ENCODE assay signal across 8 cellular contexts in genomic region chr9:123081824-123082223, GRCh38. TPM values are rescaled to one million over a fixed set of nuclear protein-coding genes. Genes with fewer than 3 reads are reported as not detected.
A peak's percentile ranks its signal among the peaks of the same experiment; 100 is the strongest.
DNase-seq lines count a peak whose midpoint lies in the region; ATAC-seq, FAIRE-seq and TF ChIP-seq lines count a peak whose summit lies in the region.

No MANE protein-coding gene starts in this region.

- H3K4me2 ChIP-seq in OCI-LY1 (ENCODE audit: low read length), result no peak overlapping the region

- H3K4me3 Mint-ChIP-seq in chondrocyte (ENCODE audit: unreplicated experiment) (no peak overlapping the region), mesothelial cell of epicardium (no peak overlapping the region)

- H3K27me3 Mint-ChIP-seq in chondrocyte (ENCODE audit: low read depth), result no peaks in the 10 kb centered on the region
- H3K27me3 Mint-ChIP-seq in mesothelial cell of epicardium (ENCODE audit: low read depth), result no peaks in the 10 kb centered on the region

- DNase-seq in AG04449 (ENCODE audit: low read depth, low spot score) (no peak), GM04504 (ENCODE audit: low read depth) (peak; percentile 16), chondrocyte (ENCODE audit: low spot score) (no peak), mesothelial cell of epicardium (ENCODE audit: low spot score in 2 of 2, unreplicated experiment in 2 of 2) (no peak), frontal cortex (ENCODE audit: low spot score in 2 of 2) (no peak)

- no peaks in the 10 kb centered on the region for H4K20me1 ChIP-seq in OCI-LY1 (ENCODE audit: insufficient read depth, low read length)

- no peaks in the 10 kb centered on the region for H3K9me3 ChIP-seq in OCI-LY1 (ENCODE audit: low read length)

- POLR2A ChIA-PET in AG04449 (lab: Yijun Ruan, JAX), result no interaction called here

- no peaks in the 10 kb centered on the region for H3K27me3 ChIP-seq in OCI-LY1 (ENCODE audit: insufficient read depth, low read length)

- ATAC-seq in HG03571 (IDR thresholded peaks at IDR 0.05; ENCODE audit: unreplicated experiment) (no peak), GM18907 (IDR thresholded peaks at IDR 0.05; ENCODE audit: unreplicated experiment) (no peak)

- no peak overlapping the region for H2AFZ ChIP-seq in OCI-LY1 (ENCODE audit: low read length)

- H3K4me3 ChIP-seq in AG04449 (ENCODE audit: low read depth, low read length), result no peak overlapping the region
- H3K4me3 ChIP-seq in OCI-LY1 (ENCODE audit: low read depth, low read length, poor library complexity, severe bottlenecking), result no peak overlapping the region

- no peaks in the 10 kb centered on the region for H3K9me3 Mint-ChIP-seq in chondrocyte (ENCODE audit: low read depth)
- H3K9me3 Mint-ChIP-seq in mesothelial cell of epicardium, result no peaks in the 10 kb centered on the region

- TF ChIP-seq CTCF in AG04449 (IDR thresholded peaks at IDR 0.05; ENCODE audit: insufficient read depth, low read length, missing control alignments), result peak; percentile 51
- TF ChIP-seq CTCF in OCI-LY1 (IDR thresholded peaks at IDR 0.05; ENCODE audit: low read length), result peak; percentile 80
- TF ChIP-seq CTCF in chondrocyte (IDR thresholded peaks at IDR 0.05), result peak; percentile 88
- peak; percentile 74 for TF ChIP-seq CTCF in mesothelial cell of epicardium (IDR thresholded peaks at IDR 0.05; ENCODE audit: unreplicated experiment)

- peaks cover 14% of the 10 kb centered on the region for H3K4me1 ChIP-seq in OCI-LY1 (ENCODE audit: insufficient read depth, low read length, severe bottlenecking)

- no peak for FAIRE-seq in frontal cortex (lab: Jason Lieb, UNC)

- H3K27ac Mint-ChIP-seq in chondrocyte (ENCODE audit: unreplicated experiment), result peak overlapping the region; percentile 77
- no peak overlapping the region for H3K27ac Mint-ChIP-seq in mesothelial cell of epicardium

- no peak overlapping the region for H3K27ac ChIP-seq in OCI-LY1 (ENCODE audit: low read depth, low read length, poor library complexity, severe bottlenecking)

- no peaks in the 10 kb centered on the region for H3K9me2 ChIP-seq in OCI-LY1 (ENCODE audit: low read depth, low read length)

- H3K4me1 Mint-ChIP-seq in chondrocyte (ENCODE audit: low read depth) (peaks cover 84% of the 10 kb centered on the region), mesothelial cell of epicardium (peaks cover 7% of the 10 kb centered on the region)

- H3K36me3 Mint-ChIP-seq in chondrocyte (ENCODE audit: low read depth) (peaks cover 58% of the 10 kb centered on the region), mesothelial cell of epicardium (peaks cover 35% of the 10 kb centered on the region)

- H3F3A ChIP-seq in OCI-LY1 (ENCODE audit: insufficient read depth, low read length), result no peaks in the 10 kb centered on the region

- H3K9ac ChIP-seq in OCI-LY1 (ENCODE audit: low read length), result no peak overlapping the region

- no peaks in the 10 kb centered on the region for H3K79me2 ChIP-seq in OCI-LY1 (ENCODE audit: insufficient read depth, low read length)

- CTCF ChIA-PET in AG04449 (lab: Yijun Ruan, JAX), result interaction anchor here (0.6 to 13.9 kb wide), 21 partner anchors 9 to 305 kb away, joined by 3 to 288 read pairs (median 4); partner anchors contain the start of genes CRB2 and ZBTB6

- peaks cover 29% of the 10 kb centered on the region; the same call in 1 of the 2 replicates for H3K36me3 ChIP-seq in OCI-LY1 (ENCODE audit: insufficient read depth, low read length)

RNA-seq across cellular contexts. Expression of gene GPR21, which starts 48.4 kb away (rescaled TPM):
- 3.9 to 5.5 TPM (median 4.8 TPM) in 3 replicates for total RNA-seq in chondrocyte
- total RNA-seq in mesothelial cell of epicardium, result 2.9 to 3.8 TPM (median 3.7 TPM) in 3 replicates
- total RNA-seq in frontal cortex, result 28.9 TPM
